Comparison of ENCODE assay signal across 8 cellular contexts in genomic region chr16:75464130-75464918, GRCh38. TPM values are rescaled to one million over a fixed set of nuclear protein-coding genes. Genes with fewer than 3 reads are reported as not detected.
DNase-seq lines count a peak whose midpoint lies in the region; ATAC-seq and TF ChIP-seq lines count a peak whose summit lies in the region.

TMEM170A (minus strand) TSS chr16:75464689; CDS start chr16:75464600, 89 bp downstream.

- CTCF ChIA-PET in activated naive CD4-positive, alpha-beta T cell treated with anti-CD3 and anti-CD28 coated beads, Interleukin-2, amount 10 ng/mL, durations not matched to agents 7 days and 5 days (lab: Charles Lee) = interaction anchor here (0.7 to 2.5 kb wide), 25 partner anchors 11 to 266 kb away, joined by 3 to 13 read pairs (median 4); partner anchors contain the start of genes CFDP1 and TMEM231

- H3K36me3 Mint-ChIP-seq in activated naive CD4-positive, alpha-beta T cell treated with anti-CD3 and anti-CD28 coated beads, Interleukin-2, amount 10 ng/mL, durations not matched to agents 7 days and 5 days = peaks cover 17% of the 10 kb centered on the region

- H3K27me3 ChIP-seq in gastroesophageal sphincter = no peaks in the 10 kb centered on the region

- TF ChIP-seq POLR2A in NB4 (IDR thresholded peaks at IDR 0.05; ENCODE audit: extremely low read depth, insufficient read length) (peak; percentile 92), gastroesophageal sphincter (IDR thresholded peaks at IDR 0.05) (peak; percentile 89 to 92)

- TF ChIP-seq EP300 in gastroesophageal sphincter (IDR thresholded peaks at IDR 0.05) = no peak

- no peaks in the 10 kb centered on the region for H3K27me3 Mint-ChIP-seq in activated naive CD4-positive, alpha-beta T cell treated with anti-CD3 and anti-CD28 coated beads, Interleukin-2, amount 10 ng/mL, durations not matched to agents 7 days and 5 days

- H3K27ac Mint-ChIP-seq in activated naive CD4-positive, alpha-beta T cell treated with anti-CD3 and anti-CD28 coated beads, Interleukin-2, amount 10 ng/mL, durations not matched to agents 7 days and 5 days = peak within 1 kb of the TSS; percentile 94

- H3K9ac ChIP-seq in SK-N-MC (ENCODE audit: insufficient read length) = peak within 1 kb of the TSS; percentile 55

- peaks cover 43% of the 10 kb centered on the region for H3K4me1 Mint-ChIP-seq in activated naive CD4-positive, alpha-beta T cell treated with anti-CD3 and anti-CD28 coated beads, Interleukin-2, amount 10 ng/mL, durations not matched to agents 7 days and 5 days

- ATAC-seq in HG02571 (IDR thresholded peaks at IDR 0.05; ENCODE audit: unreplicated experiment) (peak; percentile 93), gastroesophageal sphincter (peak; percentile 99)

- no CpG with 5 or more reads among the region's 89 CpGs for WGBS in gastroesophageal sphincter (ENCODE audit: low coverage in 1 of 2), 2 donors

- DNase-seq in GM10266 (ENCODE audit: extremely low spot score) = peak; percentile 97
- DNase-seq in NB4 (ENCODE audit: low read depth) = peak; percentile 99
- no peak for DNase-seq in SK-N-MC (ENCODE audit: low read depth, low spot score)
- DNase-seq in activated naive CD4-positive, alpha-beta T cell treated with anti-CD3 and anti-CD28 coated beads, Interleukin-2, amount 10 ng/mL, durations not matched to agents 7 days and 5 days = peak; percentile 99
- peak; percentile 93 for DNase-seq in non-pigmented ciliary epithelial cell (ENCODE audit: low read depth)
- DNase-seq in superior temporal gyrus (ENCODE audit: extremely low spot score) = peak; percentile 99

- H3K9me3 ChIP-seq in SK-N-MC (ENCODE audit: low read depth, low read length) (no peaks in the 10 kb centered on the region), gastroesophageal sphincter (no peaks in the 10 kb centered on the region)

- TF ChIP-seq CTCF in GM10266 (IDR thresholded peaks at IDR 0.05; ENCODE audit: control insufficient read depth, insufficient read depth, low read depth, missing control alignments) = peak; percentile 100
- TF ChIP-seq CTCF in NB4 (IDR thresholded peaks at IDR 0.05; ENCODE audit: low read depth, low read length) = peak; percentile 99
- peak; percentile 98 to 100 (median 100) for TF ChIP-seq CTCF in gastroesophageal sphincter (IDR thresholded peaks at IDR 0.05)

- peaks cover 0 to 31% (median 4%) of the 10 kb centered on the region in 3 donors for H3K4me1 ChIP-seq in gastroesophageal sphincter

- H3K4me3 Mint-ChIP-seq in activated naive CD4-positive, alpha-beta T cell treated with anti-CD3 and anti-CD28 coated beads, Interleukin-2, amount 10 ng/mL, durations not matched to agents 7 days and 5 days = peak within 1 kb of the TSS; percentile 84

- H3K9me3 Mint-ChIP-seq in activated naive CD4-positive, alpha-beta T cell treated with anti-CD3 and anti-CD28 coated beads, Interleukin-2, amount 10 ng/mL, durations not matched to agents 7 days and 5 days = no peaks in the 10 kb centered on the region

- H3K36me3 ChIP-seq in SK-N-MC (ENCODE audit: insufficient read depth, low read length) = no peaks in the 10 kb centered on the region
- H3K36me3 ChIP-seq in gastroesophageal sphincter = no peaks in the 10 kb centered on the region

- H3K4me3 ChIP-seq in NB4 (ENCODE audit: low read depth, low read length) (peak within 1 kb of the TSS; percentile 81), SK-N-MC (peak within 1 kb of the TSS; percentile 82), gastroesophageal sphincter (peak within 1 kb of the TSS; percentile 90 to 93)

- H3K27ac ChIP-seq in SK-N-MC (no peak within 1 kb of the TSS; the same call in 1 of the 2 replicates), gastroesophageal sphincter (peak within 1 kb of the TSS; percentile 64 to 99 (median 92))

RNA-seq across cellular contexts. Expression of gene TMEM170A, which starts in this region (rescaled TPM):
- total RNA-seq in gastroesophageal sphincter = 10 to 100 TPM in 3 of 4 donors, 1 to 10 TPM in 1; 9.8 to 21.8 (median 13.8) TPM
